ENCODE assay signal across 9 cellular contexts in the genomic region with DNA sequence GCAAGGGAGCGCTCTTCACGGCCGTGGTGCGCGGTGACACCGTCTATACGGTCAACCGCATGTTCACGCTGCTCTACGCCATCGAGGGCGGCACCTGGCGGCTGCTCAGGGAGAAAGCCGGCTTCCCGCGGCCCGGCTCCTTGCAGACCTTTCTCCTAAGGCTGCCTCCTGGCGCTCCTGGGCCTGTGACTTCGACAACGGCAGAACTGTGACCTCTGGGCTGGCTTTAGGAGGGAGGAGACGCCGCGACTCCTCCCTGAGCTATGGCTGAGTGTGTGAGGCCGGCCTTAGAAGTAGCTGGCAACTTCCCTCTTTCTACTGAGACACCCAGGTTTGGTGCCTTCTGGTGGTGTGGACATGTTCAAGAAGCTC. TPM values are rescaled to one million over a fixed set of nuclear protein-coding genes. Genes with fewer than 3 reads are reported as not detected.
DNase-seq lines count a peak whose midpoint lies in the region; ATAC-seq and TF ChIP-seq lines count a peak whose summit lies in the region.
"Had no signal": no experiment of that assay in that cellular context is flagged by ENCODE, and none has a peak within 500 bp of the region (broad histone marks: within the 10 kb centered on the region; RNA-seq: fewer than 3 reads in every experiment).

No MANE protein-coding gene starts in this region.

- no peak overlapping the region for H3K27ac ChIP-seq in thyroid gland

- no peaks in the 10 kb centered on the region for H3K36me3 Mint-ChIP-seq in naive B cell

- peak overlapping the region in 7 of 8 donors; percentile 53 to 83 (median 70) for H3K4me3 Mint-ChIP-seq in naive B cell

- H3K4me1 Mint-ChIP-seq in naive B cell: peaks cover 10 to 18% (median 17%) of the 10 kb centered on the region in 3 donors

- H3K36me3 ChIP-seq in thyroid gland: no peaks in the 10 kb centered on the region

- TF ChIP-seq CTCF in GM12872 (IDR thresholded peaks at IDR 0.05; ENCODE audit: insufficient read depth, low read depth, low read length) (peak; percentile 57), thyroid gland (IDR thresholded peaks at IDR 0.05) (peak in 4 of 6 experiments; percentile 35 to 62 (median 50))

- peaks cover 38 to 51% (median 48%) of the 10 kb centered on the region in 3 donors for H3K27me3 Mint-ChIP-seq in naive B cell

- peaks cover 22 to 35% of the 10 kb centered on the region in 2 donors for H3K4me1 ChIP-seq in thyroid gland

- peak overlapping the region in 3 of 6 donors; percentile 10 to 69 (median 57) for H3K27ac Mint-ChIP-seq in naive B cell

- TF ChIP-seq POLR2A in thyroid gland (IDR thresholded peaks at IDR 0.05): no peak

- WGBS in thyroid gland, 2 donors: 17 to 35% methylated on average over 13 to 14 of the region's 24 CpGs

- intact Hi-C loops in thyroid gland (cut with DNase I): no loop called here

- H3K9me3 ChIP-seq in thyroid gland: no peaks in the 10 kb centered on the region

- H3K9me3 Mint-ChIP-seq in naive B cell: no peaks in the 10 kb centered on the region

- H3K4me3 ChIP-seq in thyroid gland (replicated peaks in 1 of 3): no peak overlapping the region

- ATAC-seq in naive B cell (ENCODE audit: low read depth in 2 of 2) (peak; percentile 80 to 89), HG03045 (IDR thresholded peaks at IDR 0.05; ENCODE audit: unreplicated experiment) (no peak), HG03565 (IDR thresholded peaks at IDR 0.05; ENCODE audit: unreplicated experiment) (no peak), GM21423 (IDR thresholded peaks at IDR 0.05; ENCODE audit: unreplicated experiment) (no peak)

- peak; percentile 75 for DNase-seq in activated CD4-positive, alpha-beta T cell treated with anti-CD3 and anti-CD28 coated beads for 48 hours
- DNase-seq in effector CD8-positive, alpha-beta T cell (lab: John Stamatoyannopoulos, UW): peak; percentile 16
- DNase-seq in naive B cell (peak; percentile 19), thyroid gland (peak; percentile 65 to 68)

- no peaks in the 10 kb centered on the region for H3K27me3 ChIP-seq in thyroid gland

RNA-seq across cellular contexts. Expression of gene KBTBD13, which starts 1.4 kb away (rescaled TPM):
- polyA plus RNA-seq in naive B cell (ENCODE audit: low read depth in 6 of 6): not detected
- total RNA-seq in thyroid gland: not detected
- total RNA-seq: HT1080 had no signal

RNA-seq across cellular contexts. Expression of gene RASL12, which starts 10.2 kb away (rescaled TPM):
- polyA plus RNA-seq in naive B cell (ENCODE audit: low read depth in 6 of 6): not detected
- 10 to 100 TPM in 1 of 4 donors, 1 to 10 TPM in 3; 5.1 to 12.5 (median 7.7) TPM for total RNA-seq in thyroid gland
- total RNA-seq: HT1080 had no signal

RNA-seq across cellular contexts. Expression of gene SLC51B, which starts 32.8 kb away (rescaled TPM):
- polyA plus RNA-seq in naive B cell (ENCODE audit: low read depth in 6 of 6): not detected
- total RNA-seq in thyroid gland: not detected
- total RNA-seq: HT1080 had no signal

RNA-seq across cellular contexts. Expression of gene UBAP1L, which starts 37.0 kb away (rescaled TPM):
- polyA plus RNA-seq in naive B cell (ENCODE audit: low read depth in 6 of 6): under 1 TPM in 4 of 6 donors, not detected in 2; 0.04 to 0.52 (median 0.24) TPM
- 10 to 100 TPM in 1 of 4 donors, 1 to 10 TPM in 3; 8.1 to 12.6 (median 8.8) TPM for total RNA-seq in thyroid gland

RNA-seq across cellular contexts. Expression of gene MTFMT, which starts 48.5 kb away (rescaled TPM):
- polyA plus RNA-seq in naive B cell (ENCODE audit: low read depth in 6 of 6): 10 to 100 TPM; 16.3 to 25.2 (median 19.5) TPM
- total RNA-seq in thyroid gland: 10 to 100 TPM; 20.7 to 31.6 (median 27.1) TPM

Comparison
In these comparisons a context has a peak if more than half of its experiments do, and no peak if none do; other contexts are left out.
1. DNase-seq: peak in every context shown above with its lines; median percentile 75 in activated CD4-positive, alpha-beta T cell treated with anti-CD3 and anti-CD28 coated beads for 48 hours; 66 in thyroid gland; 19 in naive B cell; 16 in effector CD8-positive, alpha-beta T cell.
2. ATAC-seq: peak in naive B cell (2 of 2); none in HG03045 (single experiment), HG03565 (single experiment) and GM21423 (single experiment).